8 cellular contexts compared by ENCODE assay signal in genomic region chr10:72320676-72321247, GRCh38. TPM values are rescaled to one million over a fixed set of nuclear protein-coding genes. Genes with fewer than 3 reads are reported as not detected.
A peak's percentile ranks its signal among the peaks of the same experiment; 100 is the strongest.
DNase-seq lines count a peak whose midpoint lies in the region; ATAC-seq, FAIRE-seq and TF ChIP-seq lines count a peak whose summit lies in the region.

No MANE protein-coding gene starts in this region.

- 32% methylated on average over 5 of the region's 12 CpGs; no CpG with 5 or more reads in 1 of the 2 experiments for WGBS in IMR-90 (ENCODE audit: extremely low coverage in 2 of 2, insufficient read length in 1 of 2), 2 experiments
- no CpG with 5 or more reads among the region's 12 CpGs for WGBS in trophoblast cell (ENCODE audit: extremely low coverage, insufficient coverage, insufficient read length)

- H4K5ac ChIP-seq in IMR-90 (ENCODE audit: low read depth, low read length), result peak overlapping the region; percentile 70

- peak; percentile 76 for TF ChIP-seq POLR2A in IMR-90 (IDR thresholded peaks at IDR 0.05; ENCODE audit: low read depth, low read length)

- POLR2A ChIA-PET in IMR-90 (lab: Charles Lee; ENCODE audit: unreplicated experiment), result interaction anchor here (1.0 to 1.2 kb wide), 2 partner anchors 46 to 47 kb away, joined by 3 to 8 read pairs; partner anchors contain the start of gene DDIT4

- in situ Hi-C loops in IMR-90 (cut with MboI; ENCODE audit: low sequenced_read_pairs), result loop anchor here (10.0 kb wide), 1 partner anchor 356 kb away; the partner anchor contains the start of gene CHST3

- H3K14ac ChIP-seq in IMR-90 (replicated peaks; ENCODE audit: low read depth, low read length) (peak overlapping the region; percentile 92), trophoblast cell (ENCODE audit: low read length) (peak overlapping the region; percentile 31)

- 0 out of 2 replicates have a peak, but pooled peaks have one; percentile 2 for TF ChIP-seq CTCF in IMR-90 (conservative IDR thresholded peaks at IDR 0.05; ENCODE audit: low read depth, low read length)

- H3K27me3 ChIP-seq in IMR-90 (ENCODE audit: control insufficient read depth, insufficient read depth, low read length), result no peaks in the 10 kb centered on the region
- H3K27me3 ChIP-seq in trophoblast cell (ENCODE audit: insufficient read depth, low read length), result no peaks in the 10 kb centered on the region

- H3K9ac ChIP-seq in IMR-90 (ENCODE audit: low read depth, low read length) (peak overlapping the region; percentile 67), trophoblast cell (ENCODE audit: low read length) (no peak overlapping the region)

- peak; percentile 40 for TF ChIP-seq RAD21 in IMR-90 (IDR thresholded peaks at IDR 0.05; ENCODE audit: low read length)

- H4K20me1 ChIP-seq in IMR-90 (ENCODE audit: insufficient read depth, low read length), result no peaks in the 10 kb centered on the region

- FAIRE-seq in frontal cortex (lab: Jason Lieb, UNC), result no peak

- H2AK5ac ChIP-seq in IMR-90 (ENCODE audit: low read depth, low read length) (peak overlapping the region; percentile 100), trophoblast cell (ENCODE audit: low read length) (peak overlapping the region; percentile 10)

- peak overlapping the region; percentile 98 for H3K27ac ChIP-seq in IMR-90 (ENCODE audit: insufficient read depth, low read length)
- peak overlapping the region; percentile 96 for H3K27ac ChIP-seq in trophoblast cell (ENCODE audit: low read depth, low read length)

- H2BK120ac ChIP-seq in IMR-90 (ENCODE audit: low read depth, low read length) (peak overlapping the region; percentile 99), trophoblast cell (ENCODE audit: insufficient read depth, low read length, poor library complexity) (peak overlapping the region; percentile 99)

- no peaks in the 10 kb centered on the region for H3K36me3 ChIP-seq in IMR-90 (ENCODE audit: control insufficient read depth, insufficient read depth, low read length)
- H3K36me3 ChIP-seq in trophoblast cell (ENCODE audit: control insufficient read depth in 1 of 2, insufficient read depth in 2 of 2, low read length in 2 of 2), result no peaks in the 10 kb centered on the region

- peak overlapping the region; percentile 88 for H2AFZ ChIP-seq in IMR-90 (replicated peaks; ENCODE audit: low read length, poor library complexity)
- no peak overlapping the region for H2AFZ ChIP-seq in trophoblast cell (ENCODE audit: insufficient read depth, low read length, poor library complexity)

- H2BK15ac ChIP-seq in IMR-90 (ENCODE audit: low read depth, low read length), result peak overlapping the region; percentile 97; the same call in 2 of the 3 replicates

- peak overlapping the region; percentile 91 for H2BK20ac ChIP-seq in IMR-90 (ENCODE audit: low read depth, low read length)

- dilution Hi-C loops in IMR-90 (cut with HindIII; ENCODE audit: low sequenced_read_pairs, unreplicated experiment), result no loop called here

- H2AK9ac ChIP-seq in IMR-90 (replicated peaks; ENCODE audit: low read depth, low read length, poor library complexity), result peak overlapping the region; percentile 97

- H3K4me1 ChIP-seq in IMR-90 (ENCODE audit: control insufficient read depth, insufficient read depth, low read length), result peaks cover 44% of the 10 kb centered on the region
- H3K4me1 ChIP-seq in trophoblast cell (ENCODE audit: control insufficient read depth in 1 of 2, insufficient read depth in 2 of 2, low read length in 2 of 2), result peaks cover 59 to 63% of the 10 kb centered on the region in 2 experiments

- H3K4me2 ChIP-seq in IMR-90 (ENCODE audit: low read depth, low read length) (peak overlapping the region; percentile 34), trophoblast cell (ENCODE audit: low read length) (peak overlapping the region; percentile 38)

- no TSS peak for BruUV-seq in IMR-90 (replicated peaks; lab: Mats Ljungman, UMichigan)

- ATAC-seq in GM21825 (IDR thresholded peaks at IDR 0.05; ENCODE audit: unreplicated experiment) (peak; percentile 61), IMR-90 (ENCODE audit: low read depth) (peak; percentile 77)

- peak overlapping the region; percentile 83; the same call in 1 of the 2 replicates for H3K23ac ChIP-seq in IMR-90 (ENCODE audit: low read depth, low read length)
- H3K23ac ChIP-seq in trophoblast cell (ENCODE audit: low read length), result no peak overlapping the region

- H3K9me1 ChIP-seq in IMR-90 (ENCODE audit: insufficient read depth, low read length), result peaks cover 25% of the 10 kb centered on the region

- CTCF ChIA-PET in IMR-90 (lab: Yijun Ruan, JAX), result interaction anchor here (0.9 to 1.6 kb wide), 3 partner anchors 46 to 272 kb away, joined by 3 read pairs; partner anchors contain the start of gene DDIT4

- DNase-seq in GM04503 (ENCODE audit: low read depth) (peak; percentile 99), IMR-90 (peak; percentile 99), RPMI8226 (peak; percentile 89), frontal cortex (ENCODE audit: low spot score in 2 of 2) (peak; percentile 55 to 69), trophoblast cell (peak; percentile 94 to 96), inferior parietal cortex (ENCODE audit: extremely low spot score) (no peak)
- peak; percentile 71 for DNase-seq in activated naive CD4-positive, alpha-beta T cell treated with Interleukin-2 at 50 U/mL for 16 hours

- H3K79me1 ChIP-seq in IMR-90 (ENCODE audit: low read depth in 1 of 2, low read length in 2 of 2) (peaks cover 0 to 22% of the 10 kb centered on the region in 2 experiments; a peak in 2 of 4 replicates), trophoblast cell (ENCODE audit: low read length) (peaks cover 60% of the 10 kb centered on the region)

- H2BK5ac ChIP-seq in IMR-90 (ENCODE audit: low read depth, low read length, poor library complexity, severe bottlenecking) (peak overlapping the region; percentile 99), trophoblast cell (ENCODE audit: low read depth, low read length, poor library complexity) (peak overlapping the region; percentile 95)

- H3K4ac ChIP-seq in IMR-90 (ENCODE audit: low read depth, low read length) (peak overlapping the region; percentile 100), trophoblast cell (ENCODE audit: low read depth, low read length) (no peak overlapping the region)

- H4K8ac ChIP-seq in IMR-90 (ENCODE audit: low read depth in 2 of 2, low read length in 2 of 2) (peak overlapping the region; percentile 97 to 99), trophoblast cell (ENCODE audit: low read depth, low read length) (peak overlapping the region; percentile 33)

- peaks cover 16% of the 10 kb centered on the region for H3K79me2 ChIP-seq in trophoblast cell (ENCODE audit: control insufficient read depth, insufficient read depth, low read length, poor library complexity)

- intact Hi-C loops in IMR-90 (cut with micrococcal nuclease), result loop anchor here (1.0 to 2.0 kb wide), 2 partner anchors 22 to 48 kb away; partner anchors contain the start of gene DDIT4

- H4K12ac ChIP-seq in trophoblast cell (ENCODE audit: low read depth, low read length), result no peak overlapping the region

- H3K9me3 ChIP-seq in IMR-90 (ENCODE audit: control insufficient read depth, insufficient read depth, low read length), result no peaks in the 10 kb centered on the region
- no peaks in the 10 kb centered on the region for H3K9me3 ChIP-seq in trophoblast cell (ENCODE audit: insufficient read depth, low read depth, low read length)

- H3K18ac ChIP-seq in IMR-90 (ENCODE audit: low read depth, low read length) (peak overlapping the region; percentile 80), trophoblast cell (ENCODE audit: low read length) (peak overlapping the region; percentile 18)

- H4K91ac ChIP-seq in IMR-90 (ENCODE audit: insufficient read depth, low read depth, low read length), result peak overlapping the region; percentile 99
- peak overlapping the region; percentile 99 for H4K91ac ChIP-seq in trophoblast cell (ENCODE audit: low read depth, low read length)

- peak overlapping the region; percentile 83 for H2BK12ac ChIP-seq in trophoblast cell (ENCODE audit: low read length)

- peak overlapping the region; percentile 95 for H3K56ac ChIP-seq in IMR-90 (ENCODE audit: extremely low read depth, insufficient read depth, low read length)

- H3K4me3 ChIP-seq in IMR-90 (ENCODE audit: insufficient read depth, low read depth, low read length) (no peak overlapping the region), trophoblast cell (ENCODE audit: low read depth, low read length) (no peak overlapping the region)

TF ChIP-seq in IMR-90, 13 proteins besides CTCF, POLR2A, EP300 and RAD21 (continues in another document):
- TF ChIP-seq NFE2L2 (IDR thresholded peaks at IDR 0.05; ENCODE audit: low read depth, low read length) (peak; percentile 42; the same call in 1 of the 2 replicates), ELK1 (IDR thresholded peaks at IDR 0.05; ENCODE audit: borderline replicate concordance, low read depth, low read length) (no peak), FOS (IDR thresholded peaks at IDR 0.05; ENCODE audit: low read depth, low read length) (peak; percentile 95), CEBPB (IDR thresholded peaks at IDR 0.05; ENCODE audit: low read depth, low read length) (peak; percentile 99), BHLHE40 (IDR thresholded peaks at IDR 0.05; ENCODE audit: low read depth, low read length) (peak; percentile 61; the same call in 1 of the 2 replicates), MAZ (IDR thresholded peaks at IDR 0.05; ENCODE audit: borderline replicate concordance, low read depth, low read length) (peak; percentile 73; the same call in 1 of the 2 replicates), MAFK (IDR thresholded peaks at IDR 0.05; ENCODE audit: low read depth, low read length) (peak; percentile 53; the same call in 1 of the 2 replicates), MXI1 (IDR thresholded peaks at IDR 0.05; ENCODE audit: borderline replicate concordance, low read depth, low read length) (no peak), RFX5 (IDR thresholded peaks at IDR 0.05; ENCODE audit: low read depth, low read length) (no peak)

RNA-seq across cellular contexts. Expression of gene DNAJB12, which starts 34.0 kb away (rescaled TPM):
- 18.3 and 19.2 TPM in 2 replicates for total RNA-seq in IMR-90 (2012; rRNA removed)
- 23.1 and 24.0 TPM in 2 replicates for polyA plus RNA-seq in IMR-90 (2012; rRNA removed)
- polyA plus RNA-seq in IMR-90 (2012; cell fraction: cytosol; rRNA removed), result 18.5 and 22.8 TPM in 2 replicates
- 28.0 and 41.8 TPM in 2 replicates for polyA plus RNA-seq in IMR-90 (2012; cell fraction: nucleus; rRNA removed; ENCODE audit: low replicate concordance)
- 14.3 TPM for total RNA-seq in frontal cortex
- 17.3 and 17.4 TPM in 2 replicates for polyA plus RNA-seq in trophoblast cell (2013)

RNA-seq across cellular contexts. Expression of gene DDIT4, which starts 47.0 kb away (rescaled TPM):
- total RNA-seq in IMR-90 (2012; rRNA removed) (108 and 110 TPM in 2 replicates), frontal cortex (26.5 TPM)
- 31.0 and 59.6 TPM in 2 replicates for polyA plus RNA-seq in IMR-90 (2012; rRNA removed)
- polyA plus RNA-seq in IMR-90 (2012; cell fraction: cytosol; rRNA removed), result 38.8 and 80.6 TPM in 2 replicates
- polyA plus RNA-seq in IMR-90 (2012; cell fraction: nucleus; rRNA removed; ENCODE audit: low replicate concordance), result 80.3 and 93.3 TPM in 2 replicates
- polyA plus RNA-seq in trophoblast cell (2013), result 175 and 178 TPM in 2 replicates
